27 cellular contexts compared by ENCODE assay signal in the genomic region with DNA sequence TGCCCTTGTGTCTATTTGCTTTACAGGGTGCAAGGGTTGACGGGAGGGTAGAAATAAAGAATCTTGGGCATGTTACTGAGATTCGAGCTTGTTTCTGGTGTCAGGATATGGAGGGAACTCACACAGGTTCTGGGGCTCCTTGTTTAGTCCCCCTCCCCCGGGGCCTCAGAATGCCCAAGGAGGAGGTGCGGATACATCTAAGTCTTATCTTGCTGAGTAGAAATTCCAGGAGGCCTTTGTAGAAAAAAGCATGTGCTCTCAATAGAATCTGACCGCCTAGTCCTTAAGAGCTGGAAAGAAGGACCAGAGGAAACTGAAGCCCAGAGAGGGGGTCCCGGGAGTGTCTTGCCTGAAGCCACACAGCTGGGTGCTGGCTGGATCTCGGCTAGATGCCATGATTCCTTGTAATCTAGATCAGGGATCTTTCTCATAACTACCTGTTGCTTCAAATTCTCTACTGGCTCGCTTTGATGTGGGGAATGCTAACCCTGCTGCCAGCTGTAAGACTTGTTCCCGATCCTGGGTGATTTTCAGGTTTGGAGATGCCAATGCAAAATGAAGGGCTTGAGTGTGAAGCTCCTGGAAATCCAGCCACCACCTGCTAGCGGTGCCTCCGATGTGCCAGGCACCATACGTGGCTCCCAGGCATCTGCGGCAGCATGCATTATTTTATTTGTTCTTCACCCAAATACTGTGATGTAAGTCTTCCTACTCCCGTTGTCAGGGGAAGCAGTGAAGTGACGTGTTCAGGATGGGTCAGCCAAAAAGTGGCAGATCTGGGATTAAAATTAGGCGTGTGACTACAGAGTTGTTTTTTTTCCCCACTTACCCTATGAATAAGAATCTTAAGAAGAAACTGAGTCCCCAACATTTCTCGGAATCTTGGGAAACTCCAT.
DNase-seq lines count a peak whose midpoint lies in the region; ATAC-seq, FAIRE-seq and TF ChIP-seq lines count a peak whose summit lies in the region.
"Had no signal": no experiment of that assay in that cellular context is flagged by ENCODE, and none has a peak within 500 bp of the region (broad histone marks: within the 10 kb centered on the region; RNA-seq: fewer than 3 reads in every experiment).

No MANE protein-coding gene starts in this region.

- peak overlapping the region; percentile 65 to 66 for H3K27ac ChIP-seq in tibial artery
- H3K27ac ChIP-seq: adrenal gland, epithelial cell of prostate, parathyroid adenoma, testis had no signal

- intact Hi-C loops in tibial artery (cut with DNase I; ENCODE audit: low total_unique reads), result no loop called here
- intact Hi-C loops in mucosa of descending colon (cut with DNase I, micrococcal nuclease), result no loop called here

- H3K4me3 ChIP-seq in bronchial epithelial cell (ENCODE audit: low read depth, low read length) (no peak overlapping the region), fibroblast of the aortic adventitia (ENCODE audit: low read depth, low read length) (no peak overlapping the region), tibial artery (no peak overlapping the region), mucosa of descending colon (no peak overlapping the region)
- H3K4me3 ChIP-seq: adrenal gland, GM12878, smooth muscle cell, testis had no signal

- H3K27me3 ChIP-seq in bronchial epithelial cell (ENCODE audit: control insufficient read depth, insufficient read depth, low read length) (no peaks in the 10 kb centered on the region), tibial artery (no peaks in the 10 kb centered on the region)
- H3K27me3 ChIP-seq: adrenal gland, BE2C, testis had no signal

- H3K4me1 ChIP-seq in tibial artery (peaks cover 0 to 39% (median 23%) of the 10 kb centered on the region in 4 donors), mucosa of descending colon (ENCODE audit: low read depth) (no peaks in the 10 kb centered on the region)
- H3K4me1 ChIP-seq: adrenal gland, parathyroid adenoma, testis had no signal

- peak; percentile 93 for FAIRE-seq in bronchial epithelial cell (lab: Jason Lieb, UNC)
- FAIRE-seq: GM12878, urothelium cell line had no signal

- H3K36me3 ChIP-seq in bronchial epithelial cell (ENCODE audit: control insufficient read depth, insufficient read depth, low read length), result no peaks in the 10 kb centered on the region
- peaks cover 0 to 7% (median 0%) of the 10 kb centered on the region in 3 donors for H3K36me3 ChIP-seq in tibial artery
- H3K36me3 ChIP-seq in mucosa of descending colon (ENCODE audit: low read depth), result no peaks in the 10 kb centered on the region
- H3K36me3 ChIP-seq: adrenal gland, BE2C had no signal

- DNase-seq in bronchial epithelial cell (ENCODE audit: low read depth) (no peak), fibroblast of the aortic adventitia (ENCODE audit: low read depth) (peak; percentile 25), islet precursor cell (peak; percentile 63), tibial artery (no peak), iPS-NIHi7 (ENCODE audit: extremely low spot score) (no peak), mucosa of descending colon (no peak)
- DNase-seq: ACHN; activated CD4-positive, alpha-beta T cell treated with anti-CD3 and anti-CD28 coated beads for 1 hour; activated CD8-positive, alpha-beta memory T cell treated with anti-CD3 and anti-CD28 coated beads, Interleukin-2, amount 50 U/mL, for 48 hours; activated CD8-positive, alpha-beta T cell treated with anti-CD3 and anti-CD28 coated beads for 36 hours; activated naive CD4-positive, alpha-beta T cell treated with Interleukin-2 at 50 U/mL for 16 hours; adrenal gland; BE2C; effector CD8-positive, alpha-beta T cell; NCI-H1417 treated with DMSO at 0.1 percent for 48 hours; NCI-H2029 treated with DMSO at 0.1 percent for 48 hours; NCI-H526; NK-92 treated with Interleukin-12 subunit alpha and Interleukin-12 subunit beta, amount 100 ng/mL, for 24 hours; retina; stimulated activated naive CD4-positive, alpha-beta T cell treated with Interleukin-2 at 50 U/mL for 16 hours; testis had no signal

- ATAC-seq in mucosa of descending colon (no peak), HG03039 (IDR thresholded peaks at IDR 0.05; ENCODE audit: unreplicated experiment) (no peak)
- ATAC-seq: activated CD8-positive, alpha-beta T cell treated with anti-CD3 and anti-CD28 coated beads for 36 hours; GM12878 had no signal

- TF ChIP-seq CTCF in bronchial epithelial cell (IDR thresholded peaks at IDR 0.05; ENCODE audit: insufficient read depth, low read length, severe bottlenecking) (no peak), fibroblast of the aortic adventitia (IDR thresholded peaks at IDR 0.05; ENCODE audit: insufficient read depth, low read length) (no peak), tibial artery (IDR thresholded peaks at IDR 0.05) (no peak), mucosa of descending colon (IDR thresholded peaks at IDR 0.05) (no peak)

- no peaks in the 10 kb centered on the region for H3K9me3 ChIP-seq in tibial artery
- no peaks in the 10 kb centered on the region for H3K9me3 ChIP-seq in mucosa of descending colon
- H3K9me3 ChIP-seq: adrenal gland, BE2C, testis had no signal

Comparison
In these comparisons a context has a peak if more than half of its experiments do, and no peak if none do; other contexts are left out.
1. DNase-seq: peak in fibroblast of the aortic adventitia (single experiment) and islet precursor cell (single experiment); none in bronchial epithelial cell (single experiment), tibial artery (0 of 2), iPS-NIHi7 (single experiment) and mucosa of descending colon (0 of 3).